ENCODE assay signal across 20 cellular contexts in the genomic region with DNA sequence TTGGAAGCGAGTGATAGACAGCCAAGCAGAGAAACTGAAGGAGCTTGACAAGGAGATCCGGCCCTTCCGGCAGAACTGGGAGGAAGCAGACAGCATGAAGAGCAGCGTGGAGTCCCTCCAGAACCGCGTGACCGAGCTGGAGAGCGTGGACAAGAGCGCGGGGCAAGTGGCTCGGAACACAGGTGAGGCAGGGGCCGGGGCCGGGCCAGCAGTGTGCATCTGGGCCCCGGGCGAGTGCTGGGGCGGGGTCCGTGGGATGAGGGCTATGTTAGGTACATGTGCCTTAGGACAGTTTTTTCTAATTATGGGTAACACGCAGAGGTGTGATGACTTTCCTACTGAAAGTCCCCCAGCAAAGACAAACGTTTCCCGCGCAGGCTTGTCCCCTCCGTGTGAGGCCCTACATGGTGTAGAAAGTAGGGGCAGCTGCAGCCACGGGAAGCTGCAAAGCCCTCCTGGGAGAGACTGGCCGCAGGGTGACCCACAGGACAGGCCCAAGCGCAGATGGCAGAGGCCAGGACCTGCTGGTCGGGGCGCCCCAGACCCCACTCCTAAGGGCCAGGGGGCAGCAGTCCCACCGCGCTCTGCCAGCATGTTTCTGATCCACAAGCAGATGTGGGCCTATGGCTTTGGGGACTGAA.
DNase-seq lines count a peak whose midpoint lies in the region; ATAC-seq and TF ChIP-seq lines count a peak whose summit lies in the region.
"Had no signal": no experiment of that assay in that cellular context is flagged by ENCODE, and none has a peak within 500 bp of the region (broad histone marks: within the 10 kb centered on the region; RNA-seq: fewer than 3 reads in every experiment).

No MANE protein-coding gene starts in this region.

- H3K4me1 Mint-ChIP-seq in stimulated activated naive CD8-positive, alpha-beta T cell treated with anti-CD3 and anti-CD28 coated beads, Interleukin-15, amount 100 ng/mL, for 72 hours = peaks cover 49% of the 10 kb centered on the region
- H3K4me1 Mint-ChIP-seq: brain had no signal

- H3K27ac Mint-ChIP-seq in stimulated activated naive CD8-positive, alpha-beta T cell treated with anti-CD3 and anti-CD28 coated beads, Interleukin-15, amount 100 ng/mL, for 72 hours = peak overlapping the region; percentile 74 to 92
- H3K27ac Mint-ChIP-seq: activated naive CD8-positive, alpha-beta T cell had no signal

- H3K27me3 ChIP-seq in WERI-Rb-1 (ENCODE audit: insufficient read depth, low read depth, severe bottlenecking) = no peaks in the 10 kb centered on the region
- H3K27me3 ChIP-seq: neutrophil, right atrium auricular region had no signal

- H3K4me3 ChIP-seq in WERI-Rb-1 (ENCODE audit: low read depth, low read length) = no peak overlapping the region
- H3K4me3 ChIP-seq: right atrium auricular region, SK-N-MC had no signal

- peak; percentile 52 for DNase-seq in activated effector memory CD4-positive, alpha-beta T cell treated with anti-CD3 and anti-CD28 coated beads, Interleukin-2, amount 50 U/mL, for 16 hours
- DNase-seq in activated effector memory CD4-positive, alpha-beta T cell treated with Interleukin-2 at 50 U/mL for 16 hours = no peak
- no peak for DNase-seq in WERI-Rb-1
- peak; percentile 46 for DNase-seq in islet precursor cell
- DNase-seq in stimulated activated naive CD8-positive, alpha-beta T cell treated with anti-CD3 and anti-CD28 coated beads, Interleukin-15, amount 100 ng/mL, for 72 hours = no peak
- no peak for DNase-seq in activated CD8-positive, alpha-beta memory T cell treated with anti-CD3 and anti-CD28 coated beads for 24 hours
- no peak for DNase-seq in activated CD8-positive, alpha-beta memory T cell treated with anti-CD3 and anti-CD28 coated beads, Interleukin-2, amount 50 U/mL, for 4 hours
- DNase-seq: activated CD4-positive, alpha-beta T cell treated with anti-CD3 and anti-CD28 coated beads for 48 hours; foreskin melanocyte; left cardiac atrium; stimulated activated CD4-positive, alpha-beta T cell treated with anti-CD3 and anti-CD28 coated beads, Interleukin-15, amount 100 ng/mL, for 24 hours had no signal

- H3K4me3 Mint-ChIP-seq in stimulated activated naive CD8-positive, alpha-beta T cell treated with anti-CD3 and anti-CD28 coated beads, Interleukin-15, amount 100 ng/mL, for 72 hours = no peak overlapping the region
- H3K4me3 Mint-ChIP-seq: activated naive CD8-positive, alpha-beta T cell; brain; dendritic cell treated with granulocyte-macrophage colony-stimulating factor and Interleukin-4, amounts not matched to agents 40 ng/mL and 50 ng/mL, for 4 days had no signal

- H3K27me3 Mint-ChIP-seq in stimulated activated naive CD8-positive, alpha-beta T cell treated with anti-CD3 and anti-CD28 coated beads, Interleukin-15, amount 100 ng/mL, for 72 hours = no peaks in the 10 kb centered on the region
- H3K27me3 Mint-ChIP-seq: activated naive CD8-positive, alpha-beta T cell; brain; dendritic cell treated with granulocyte-macrophage colony-stimulating factor and Interleukin-4, amounts not matched to agents 40 ng/mL and 50 ng/mL, for 4 days had no signal

- no peak for TF ChIP-seq CTCF in WERI-Rb-1 (IDR thresholded peaks at IDR 0.05; ENCODE audit: low read depth, low read length)

- H3K9me3 Mint-ChIP-seq in stimulated activated naive CD8-positive, alpha-beta T cell treated with anti-CD3 and anti-CD28 coated beads, Interleukin-15, amount 100 ng/mL, for 72 hours = no peaks in the 10 kb centered on the region
- H3K9me3 Mint-ChIP-seq: dendritic cell treated with granulocyte-macrophage colony-stimulating factor and Interleukin-4, amounts not matched to agents 40 ng/mL and 50 ng/mL, for 4 days had no signal

- no peaks in the 10 kb centered on the region for H3K9me3 ChIP-seq in WERI-Rb-1 (ENCODE audit: severe bottlenecking)
- H3K9me3 ChIP-seq: neutrophil, right atrium auricular region had no signal

- H3K27ac ChIP-seq in WERI-Rb-1 = peak overlapping the region; percentile 65
- H3K27ac ChIP-seq: epithelial cell of prostate, neutrophil, right atrium auricular region, SK-N-MC had no signal

- peaks cover 29% of the 10 kb centered on the region for H3K36me3 ChIP-seq in WERI-Rb-1
- H3K36me3 ChIP-seq: right atrium auricular region had no signal

- no peak for ATAC-seq in stimulated activated naive CD8-positive, alpha-beta T cell treated with anti-CD3 and anti-CD28 coated beads, Interleukin-15, amount 100 ng/mL, for 72 hours
- no peak for ATAC-seq in GM21515 (IDR thresholded peaks at IDR 0.05; ENCODE audit: unreplicated experiment)
- ATAC-seq: left cardiac atrium, Panc1 had no signal

Comparison
In these comparisons a context has a peak if more than half of its experiments do, and no peak if none do; other contexts are left out.
1. DNase-seq: peak in activated effector memory CD4-positive, alpha-beta T cell treated with anti-CD3 and anti-CD28 coated beads, Interleukin-2, amount 50 U/mL, for 16 hours (single experiment) and islet precursor cell (single experiment); none in activated effector memory CD4-positive, alpha-beta T cell treated with Interleukin-2 at 50 U/mL for 16 hours (single experiment), WERI-Rb-1 (single experiment), stimulated activated naive CD8-positive, alpha-beta T cell treated with anti-CD3 and anti-CD28 coated beads, Interleukin-15, amount 100 ng/mL, for 72 hours (0 of 2), activated CD8-positive, alpha-beta memory T cell treated with anti-CD3 and anti-CD28 coated beads for 24 hours (single experiment) and activated CD8-positive, alpha-beta memory T cell treated with anti-CD3 and anti-CD28 coated beads, Interleukin-2, amount 50 U/mL, for 4 hours (single experiment).